ENCODE assay signal across 8 cellular contexts in the genomic region with DNA sequence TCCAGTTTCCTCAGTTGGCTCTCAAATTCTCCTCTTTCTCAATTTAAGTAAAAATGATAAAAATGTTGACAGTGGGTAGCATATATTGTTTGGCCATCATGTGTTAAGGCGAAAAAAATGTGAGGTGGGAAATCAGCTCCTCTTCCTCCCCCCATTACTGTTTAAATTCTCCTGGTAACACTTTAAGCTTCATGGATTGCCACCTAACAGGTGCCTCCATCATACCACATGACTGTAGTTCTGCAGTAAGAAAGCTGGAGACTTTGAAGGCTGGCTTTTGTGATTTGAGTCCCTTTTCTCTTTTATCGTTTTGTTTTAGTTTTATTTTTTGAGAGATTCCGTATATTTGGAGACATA. TPM values are rescaled to one million over a fixed set of nuclear protein-coding genes. Genes with fewer than 3 reads are reported as not detected.
DNase-seq lines count a peak whose midpoint lies in the region; ATAC-seq, FAIRE-seq and TF ChIP-seq lines count a peak whose summit lies in the region.

No MANE protein-coding gene starts in this region.

- peak overlapping the region; percentile 40 to 95 (median 88) for H3K27ac Mint-ChIP-seq in naive thymus-derived CD4-positive, alpha-beta T cell

- FAIRE-seq in urothelium cell line (lab: Jason Lieb, UNC) = no peak

- peak overlapping the region; percentile 56 to 100 (median 96); a peak in 21 of 22 replicates for H3K27ac ChIP-seq in BLaER1 treated with 17β-estradiol and CSF1 and Interleukin-3, amounts not matched to agents 10 nM and 100 nM
- H3K27ac ChIP-seq in coronary artery = peak overlapping the region; percentile 96 to 97
- peak overlapping the region; percentile 93 for H3K27ac ChIP-seq in naive thymus-derived CD4-positive, alpha-beta T cell (ENCODE audit: low read depth, low read length)

- CTCF ChIA-PET in naive thymus-derived CD4-positive, alpha-beta T cell (lab: Charles Lee) = interaction anchor here (1.1 kb wide), 1 partner anchor 38 kb away, joined by 3 read pairs; no protein-coding TSS in a partner anchor

- peaks cover 0 to 27% (median 13%) of the 10 kb centered on the region in 11 experiments; a peak in 11 of 22 replicates for H3K36me3 ChIP-seq in BLaER1 treated with 17β-estradiol and CSF1 and Interleukin-3, amounts not matched to agents 10 nM and 100 nM
- peaks cover 0 to 6% (median 0%) of the 10 kb centered on the region in 3 experiments for H3K36me3 ChIP-seq in naive thymus-derived CD4-positive, alpha-beta T cell (ENCODE audit: control insufficient read depth in 2 of 3, insufficient read depth in 3 of 3, low read length in 3 of 3)

- TF ChIP-seq CTCF in LNCaP clone FGC (IDR thresholded peaks at IDR 0.05; ENCODE audit: control insufficient read depth, extremely low read depth, insufficient read depth) (no peak), coronary artery (IDR thresholded peaks at IDR 0.05) (no peak)

- peak overlapping the region; percentile 76 to 95 (median 93) for H3K4me3 Mint-ChIP-seq in naive thymus-derived CD4-positive, alpha-beta T cell

- intact Hi-C loops in naive thymus-derived CD4-positive, alpha-beta T cell (cut with micrococcal nuclease) = loop anchor here in 1 of 2 donors (2.0 kb wide), 1 partner anchor 40 kb away; no protein-coding TSS in a partner anchor

- peak overlapping the region; percentile 66 to 86 (median 76) for H3K4me3 ChIP-seq in BLaER1 treated with 17β-estradiol and CSF1 and Interleukin-3, amounts not matched to agents 10 nM and 100 nM
- H3K4me3 ChIP-seq in LNCaP clone FGC (ENCODE audit: low read depth, low read length) (peak overlapping the region; percentile 68), coronary artery (peak overlapping the region; percentile 95)
- peak overlapping the region; percentile 10 for H3K4me3 ChIP-seq in naive thymus-derived CD4-positive, alpha-beta T cell (ENCODE audit: low read length)

- H3K27me3 ChIP-seq in BLaER1 treated with 17β-estradiol and CSF1 and Interleukin-3, amounts not matched to agents 10 nM and 100 nM = no peaks in the 10 kb centered on the region
- H3K27me3 ChIP-seq in naive thymus-derived CD4-positive, alpha-beta T cell (ENCODE audit: control insufficient read depth in 2 of 2, insufficient read depth in 2 of 2, low read length in 2 of 2) = no peaks in the 10 kb centered on the region

- no peaks in the 10 kb centered on the region for H3K9me3 Mint-ChIP-seq in naive thymus-derived CD4-positive, alpha-beta T cell

- H3K4me2 ChIP-seq in BLaER1 treated with 17β-estradiol and CSF1 and Interleukin-3, amounts not matched to agents 10 nM and 100 nM = peak overlapping the region; percentile 80 to 94 (median 89)

- no peak for ATAC-seq in naive thymus-derived CD4-positive, alpha-beta T cell
- ATAC-seq in HG02884 (IDR thresholded peaks at IDR 0.05; ENCODE audit: unreplicated experiment) (no peak), HG03469 (IDR thresholded peaks at IDR 0.05; ENCODE audit: unreplicated experiment) (no peak)

- H4K20me1 ChIP-seq in BLaER1 treated with 17β-estradiol and CSF1 and Interleukin-3, amounts not matched to agents 10 nM and 100 nM = peaks cover 48 to 55% (median 54%) of the 10 kb centered on the region in 11 experiments

- H3K4me1 Mint-ChIP-seq in naive thymus-derived CD4-positive, alpha-beta T cell = peaks cover 52 to 80% (median 69%) of the 10 kb centered on the region in 7 donors

- H3K9me3 ChIP-seq in BLaER1 treated with 17β-estradiol and CSF1 and Interleukin-3, amounts not matched to agents 10 nM and 100 nM (replicated peaks in 1 of 11) = no peaks in the 10 kb centered on the region
- no peaks in the 10 kb centered on the region for H3K9me3 ChIP-seq in naive thymus-derived CD4-positive, alpha-beta T cell (ENCODE audit: control insufficient read depth in 2 of 3, low read length in 3 of 3)

- DNase-seq in LNCaP clone FGC (ENCODE audit: low read depth) = no peak
- no peak for DNase-seq in coronary artery (ENCODE audit: low spot score)
- peak in 3 of 9 donors; percentile 11 to 19 (median 12) for DNase-seq in naive thymus-derived CD4-positive, alpha-beta T cell
- no peak for DNase-seq in GM03348 (ENCODE audit: low spot score)
- no peak for DNase-seq in urothelium cell line (ENCODE audit: low spot score)

- peaks cover 39 to 58% (median 43%) of the 10 kb centered on the region in 10 experiments for H3K4me1 ChIP-seq in BLaER1 treated with 17β-estradiol and CSF1 and Interleukin-3, amounts not matched to agents 10 nM and 100 nM
- H3K4me1 ChIP-seq in naive thymus-derived CD4-positive, alpha-beta T cell (ENCODE audit: control insufficient read depth in 2 of 2, insufficient read depth in 2 of 2, low read length in 2 of 2) = peaks cover 30 to 31% of the 10 kb centered on the region in 2 donors

- H3K36me3 Mint-ChIP-seq in naive thymus-derived CD4-positive, alpha-beta T cell = peaks cover 0 to 2% (median 0%) of the 10 kb centered on the region in 5 donors

- H3K9ac ChIP-seq in BLaER1 treated with 17β-estradiol and CSF1 and Interleukin-3, amounts not matched to agents 10 nM and 100 nM = peak overlapping the region; percentile 88 to 99 (median 94)

- peaks cover 0 to 17% (median 0%) of the 10 kb centered on the region in 5 donors for H3K27me3 Mint-ChIP-seq in naive thymus-derived CD4-positive, alpha-beta T cell

- POLR2A ChIA-PET in naive thymus-derived CD4-positive, alpha-beta T cell (lab: Charles Lee) = interaction anchor here (1.2 kb wide), 1 partner anchor 91 kb away, joined by 4 read pairs; no protein-coding TSS in a partner anchor

RNA-seq across cellular contexts. Expression of a gene that starts 1.2 kb away (rescaled TPM):
- 10 to 100 TPM; 31.7 to 55.0 (median 42.5) TPM for total RNA-seq in naive thymus-derived CD4-positive, alpha-beta T cell
- polyA plus RNA-seq in naive thymus-derived CD4-positive, alpha-beta T cell = 1 to 10 TPM; 3.5 to 4.4 TPM

Comparison
In these comparisons a context has a peak if more than half of its experiments do, and no peak if none do; other contexts are left out.
1. H3K4me3 ChIP-seq: peak in every context shown above with its lines; median percentile 95 in coronary artery; 76 in BLaER1 treated with 17β-estradiol and CSF1 and Interleukin-3, amounts not matched to agents 10 nM and 100 nM; 68 in LNCaP clone FGC; 10 in naive thymus-derived CD4-positive, alpha-beta T cell.